ENCODE assay signal across 14 cellular contexts in the genomic region with DNA sequence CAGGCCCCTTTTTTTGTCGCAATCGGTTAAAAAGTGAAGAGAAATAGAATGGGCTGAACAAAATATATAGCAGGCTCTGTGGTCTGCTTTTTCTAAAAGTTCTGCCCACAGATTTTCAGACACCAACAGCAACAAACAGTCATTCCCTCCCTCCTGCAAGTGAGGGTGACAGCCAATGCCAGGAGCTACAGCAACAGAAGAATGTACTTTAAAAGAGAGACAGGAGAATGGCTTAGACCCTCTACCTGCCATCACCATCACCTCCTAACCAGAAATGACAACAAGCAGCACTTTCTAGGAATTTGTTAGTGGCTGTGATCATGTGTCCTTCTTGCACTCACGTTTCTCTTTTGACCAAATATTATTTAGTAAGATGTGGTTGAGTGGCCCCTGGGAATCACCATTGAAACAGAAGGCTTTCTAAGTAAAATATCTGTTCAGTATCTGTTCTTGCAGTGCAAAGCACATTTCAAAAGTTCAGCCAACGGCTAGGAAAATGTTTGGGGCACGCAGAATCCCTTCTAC.
DNase-seq lines count a peak whose midpoint lies in the region; ATAC-seq and TF ChIP-seq lines count a peak whose summit lies in the region.
"Had no signal": no experiment of that assay in that cellular context is flagged by ENCODE, and none has a peak within 500 bp of the region (broad histone marks: within the 10 kb centered on the region; RNA-seq: fewer than 3 reads in every experiment).

No MANE protein-coding gene starts in this region.

- H3K4me3 Mint-ChIP-seq in activated CD8-positive, alpha-beta memory T cell treated with anti-CD3 and anti-CD28 coated beads, Interleukin-2, amount 10 ng/mL, durations not matched to agents 7 days and 5 days = no peak overlapping the region
- H3K4me3 Mint-ChIP-seq in activated T-helper 1 cell treated with anti-CD3 and anti-CD28 coated beads, Interleukin-12 subunit alpha, Interleukin-12 subunit beta, Interleukin-2, Interleukin-4 antibody, amounts not matched to agents 30 ng/mL and 10 ng/mL and 1 ng/mL, durations not matched to agents 14 hours and 24 hours and 36 hours = peak overlapping the region; percentile 21
- no peak overlapping the region for H3K4me3 Mint-ChIP-seq in progenitor cell of endocrine pancreas (ENCODE audit: low read depth)

- no peak for TF ChIP-seq CTCF in progenitor cell of endocrine pancreas (IDR thresholded peaks at IDR 0.05; ENCODE audit: unreplicated experiment)

- H3K36me3 Mint-ChIP-seq in activated CD8-positive, alpha-beta memory T cell treated with anti-CD3 and anti-CD28 coated beads, Interleukin-2, amount 10 ng/mL, durations not matched to agents 7 days and 5 days = peaks cover 16% of the 10 kb centered on the region
- H3K36me3 Mint-ChIP-seq in activated T-helper 1 cell treated with anti-CD3 and anti-CD28 coated beads, Interleukin-12 subunit alpha, Interleukin-12 subunit beta, Interleukin-2, Interleukin-4 antibody, amounts not matched to agents 30 ng/mL and 10 ng/mL and 1 ng/mL, durations not matched to agents 14 hours and 24 hours and 36 hours (ENCODE audit: low read depth) = peaks cover 43% of the 10 kb centered on the region
- no peaks in the 10 kb centered on the region for H3K36me3 Mint-ChIP-seq in progenitor cell of endocrine pancreas (ENCODE audit: insufficient read depth)

- CTCF ChIA-PET in activated CD8-positive, alpha-beta memory T cell treated with anti-CD3 and anti-CD28 coated beads, Interleukin-2, amount 10 ng/mL, durations not matched to agents 7 days and 5 days (lab: Charles Lee) = interaction anchor here (0.9 to 4.6 kb wide), 21 partner anchors 8 to 258 kb away, joined by 3 to 49 read pairs (median 5); a partner anchor contains a TSS

- no peaks in the 10 kb centered on the region for H3K9me3 ChIP-seq in stomach smooth muscle (ENCODE audit: control insufficient read depth in 2 of 2, low read length in 2 of 2)
- H3K9me3 ChIP-seq: ascending aorta had no signal

- H3K4me1 Mint-ChIP-seq in activated CD8-positive, alpha-beta memory T cell treated with anti-CD3 and anti-CD28 coated beads, Interleukin-2, amount 10 ng/mL, durations not matched to agents 7 days and 5 days = peaks cover 59% of the 10 kb centered on the region
- peaks cover 69% of the 10 kb centered on the region for H3K4me1 Mint-ChIP-seq in activated T-helper 1 cell treated with anti-CD3 and anti-CD28 coated beads, Interleukin-12 subunit alpha, Interleukin-12 subunit beta, Interleukin-2, Interleukin-4 antibody, amounts not matched to agents 30 ng/mL and 10 ng/mL and 1 ng/mL, durations not matched to agents 14 hours and 24 hours and 36 hours (ENCODE audit: low read depth)
- peaks cover 28% of the 10 kb centered on the region for H3K4me1 Mint-ChIP-seq in progenitor cell of endocrine pancreas (ENCODE audit: low read depth)

- peaks cover 0 to 3% of the 10 kb centered on the region in 2 donors for H3K36me3 ChIP-seq in stomach smooth muscle (ENCODE audit: control insufficient read depth in 2 of 2, insufficient read depth in 2 of 2, low read length in 2 of 2)
- H3K36me3 ChIP-seq: ascending aorta had no signal

- H3K27me3 ChIP-seq in stomach smooth muscle (ENCODE audit: control insufficient read depth in 1 of 2, insufficient read depth in 2 of 2, low read length in 2 of 2) = no peaks in the 10 kb centered on the region
- H3K27me3 ChIP-seq: ascending aorta had no signal

- peak; percentile 59 for ATAC-seq in activated CD8-positive, alpha-beta memory T cell treated with anti-CD3 and anti-CD28 coated beads, Interleukin-2, amount 10 ng/mL, durations not matched to agents 7 days and 5 days
- ATAC-seq in HG02798 (IDR thresholded peaks at IDR 0.05; ENCODE audit: poor library complexity, unreplicated experiment) = peak; percentile 27
- ATAC-seq: left lobe of liver had no signal

- DNase-seq in activated CD8-positive, alpha-beta memory T cell treated with anti-CD3 and anti-CD28 coated beads, Interleukin-2, amount 10 ng/mL, durations not matched to agents 7 days and 5 days = no peak
- DNase-seq in activated CD8-positive, alpha-beta memory T cell treated with anti-CD3 and anti-CD28 coated beads, Interleukin-2, amount 50 U/mL, for 4 hours = no peak
- no peak for DNase-seq in activated T-helper 1 cell treated with anti-CD3 and anti-CD28 coated beads, Interleukin-12 subunit alpha, Interleukin-12 subunit beta, Interleukin-2, Interleukin-4 antibody, amounts not matched to agents 30 ng/mL and 10 ng/mL and 1 ng/mL, durations not matched to agents 14 hours and 24 hours and 36 hours (ENCODE audit: low spot score)
- DNase-seq in progenitor cell of endocrine pancreas (ENCODE audit: low spot score, unreplicated experiment) (no peak), NCI-H1092 (lab: John Stamatoyannopoulos, UW) (no peak), RKO (ENCODE audit: low spot score) (no peak)
- DNase-seq: KG1, NCI-H2107, OCI-M1 had no signal

- no peak overlapping the region for H3K9ac ChIP-seq in stomach smooth muscle (ENCODE audit: low read length in 2 of 2)
- H3K9ac ChIP-seq: parathyroid adenoma had no signal

- H3K4me3 ChIP-seq in stomach smooth muscle (ENCODE audit: low read length in 2 of 2) = no peak overlapping the region
- H3K4me3 ChIP-seq: ascending aorta had no signal

- H3K27ac Mint-ChIP-seq in activated CD8-positive, alpha-beta memory T cell treated with anti-CD3 and anti-CD28 coated beads, Interleukin-2, amount 10 ng/mL, durations not matched to agents 7 days and 5 days = peak overlapping the region; percentile 85
- H3K27ac Mint-ChIP-seq in activated T-helper 1 cell treated with anti-CD3 and anti-CD28 coated beads, Interleukin-12 subunit alpha, Interleukin-12 subunit beta, Interleukin-2, Interleukin-4 antibody, amounts not matched to agents 30 ng/mL and 10 ng/mL and 1 ng/mL, durations not matched to agents 14 hours and 24 hours and 36 hours = peak overlapping the region; percentile 91
- H3K27ac Mint-ChIP-seq in progenitor cell of endocrine pancreas = no peak overlapping the region

- H3K4me1 ChIP-seq in stomach smooth muscle (ENCODE audit: control insufficient read depth, insufficient read depth, low read length) = peaks cover 23% of the 10 kb centered on the region
- H3K4me1 ChIP-seq: parathyroid adenoma had no signal

- intact Hi-C loops in activated T-helper 1 cell treated with anti-CD3 and anti-CD28 coated beads, Interleukin-12 subunit alpha, Interleukin-12 subunit beta, Interleukin-2, Interleukin-4 antibody, amounts not matched to agents 30 ng/mL and 10 ng/mL and 1 ng/mL, durations not matched to agents 14 hours and 24 hours and 36 hours (cut with micrococcal nuclease) = loop anchor here (1.0 to 10.0 kb wide), 11 partner anchors 8 to 442 kb away; no protein-coding TSS in a partner anchor

- H3K27ac ChIP-seq in stomach smooth muscle (ENCODE audit: low read length) = peak overlapping the region; percentile 18
- H3K27ac ChIP-seq: ascending aorta, parathyroid adenoma had no signal

- no peaks in the 10 kb centered on the region for H3K27me3 Mint-ChIP-seq in activated CD8-positive, alpha-beta memory T cell treated with anti-CD3 and anti-CD28 coated beads, Interleukin-2, amount 10 ng/mL, durations not matched to agents 7 days and 5 days
- no peaks in the 10 kb centered on the region for H3K27me3 Mint-ChIP-seq in activated T-helper 1 cell treated with anti-CD3 and anti-CD28 coated beads, Interleukin-12 subunit alpha, Interleukin-12 subunit beta, Interleukin-2, Interleukin-4 antibody, amounts not matched to agents 30 ng/mL and 10 ng/mL and 1 ng/mL, durations not matched to agents 14 hours and 24 hours and 36 hours (ENCODE audit: insufficient read depth)
- H3K27me3 Mint-ChIP-seq in progenitor cell of endocrine pancreas = no peaks in the 10 kb centered on the region

- no peaks in the 10 kb centered on the region for H3K9me3 Mint-ChIP-seq in activated CD8-positive, alpha-beta memory T cell treated with anti-CD3 and anti-CD28 coated beads, Interleukin-2, amount 10 ng/mL, durations not matched to agents 7 days and 5 days (ENCODE audit: low read depth)
- no peaks in the 10 kb centered on the region for H3K9me3 Mint-ChIP-seq in activated T-helper 1 cell treated with anti-CD3 and anti-CD28 coated beads, Interleukin-12 subunit alpha, Interleukin-12 subunit beta, Interleukin-2, Interleukin-4 antibody, amounts not matched to agents 30 ng/mL and 10 ng/mL and 1 ng/mL, durations not matched to agents 14 hours and 24 hours and 36 hours
- no peaks in the 10 kb centered on the region for H3K9me3 Mint-ChIP-seq in progenitor cell of endocrine pancreas (ENCODE audit: low read depth)
